In the genomic region with DNA sequence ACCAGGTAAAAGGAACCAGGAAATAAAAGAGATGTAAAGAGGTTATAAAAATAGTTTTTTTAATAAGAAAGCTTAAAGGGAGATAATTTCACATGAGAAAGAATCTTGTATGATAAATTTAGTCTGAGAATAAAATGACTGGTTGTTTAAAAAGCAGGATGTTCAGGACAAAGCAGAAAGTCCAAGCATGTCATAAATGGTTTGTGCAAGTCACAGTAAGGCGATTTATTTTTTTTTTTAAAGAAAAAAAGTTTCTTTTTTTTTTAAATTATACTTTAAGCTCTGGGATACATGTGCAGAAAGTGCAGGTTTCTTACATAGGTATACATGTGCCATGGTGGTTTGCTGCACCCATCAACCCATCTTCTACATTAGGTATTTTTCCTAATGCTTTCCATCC, we compare ENCODE assay signal across 1 cellular context.
TF ChIP-seq lines count a peak whose summit lies in the region.

No MANE protein-coding gene starts in this region.

TF ChIP-seq in GM23338, 12 proteins besides CTCF, POLR2A, EP300 and RAD21 (continued from another document):
- TF ChIP-seq, protein P1, sequence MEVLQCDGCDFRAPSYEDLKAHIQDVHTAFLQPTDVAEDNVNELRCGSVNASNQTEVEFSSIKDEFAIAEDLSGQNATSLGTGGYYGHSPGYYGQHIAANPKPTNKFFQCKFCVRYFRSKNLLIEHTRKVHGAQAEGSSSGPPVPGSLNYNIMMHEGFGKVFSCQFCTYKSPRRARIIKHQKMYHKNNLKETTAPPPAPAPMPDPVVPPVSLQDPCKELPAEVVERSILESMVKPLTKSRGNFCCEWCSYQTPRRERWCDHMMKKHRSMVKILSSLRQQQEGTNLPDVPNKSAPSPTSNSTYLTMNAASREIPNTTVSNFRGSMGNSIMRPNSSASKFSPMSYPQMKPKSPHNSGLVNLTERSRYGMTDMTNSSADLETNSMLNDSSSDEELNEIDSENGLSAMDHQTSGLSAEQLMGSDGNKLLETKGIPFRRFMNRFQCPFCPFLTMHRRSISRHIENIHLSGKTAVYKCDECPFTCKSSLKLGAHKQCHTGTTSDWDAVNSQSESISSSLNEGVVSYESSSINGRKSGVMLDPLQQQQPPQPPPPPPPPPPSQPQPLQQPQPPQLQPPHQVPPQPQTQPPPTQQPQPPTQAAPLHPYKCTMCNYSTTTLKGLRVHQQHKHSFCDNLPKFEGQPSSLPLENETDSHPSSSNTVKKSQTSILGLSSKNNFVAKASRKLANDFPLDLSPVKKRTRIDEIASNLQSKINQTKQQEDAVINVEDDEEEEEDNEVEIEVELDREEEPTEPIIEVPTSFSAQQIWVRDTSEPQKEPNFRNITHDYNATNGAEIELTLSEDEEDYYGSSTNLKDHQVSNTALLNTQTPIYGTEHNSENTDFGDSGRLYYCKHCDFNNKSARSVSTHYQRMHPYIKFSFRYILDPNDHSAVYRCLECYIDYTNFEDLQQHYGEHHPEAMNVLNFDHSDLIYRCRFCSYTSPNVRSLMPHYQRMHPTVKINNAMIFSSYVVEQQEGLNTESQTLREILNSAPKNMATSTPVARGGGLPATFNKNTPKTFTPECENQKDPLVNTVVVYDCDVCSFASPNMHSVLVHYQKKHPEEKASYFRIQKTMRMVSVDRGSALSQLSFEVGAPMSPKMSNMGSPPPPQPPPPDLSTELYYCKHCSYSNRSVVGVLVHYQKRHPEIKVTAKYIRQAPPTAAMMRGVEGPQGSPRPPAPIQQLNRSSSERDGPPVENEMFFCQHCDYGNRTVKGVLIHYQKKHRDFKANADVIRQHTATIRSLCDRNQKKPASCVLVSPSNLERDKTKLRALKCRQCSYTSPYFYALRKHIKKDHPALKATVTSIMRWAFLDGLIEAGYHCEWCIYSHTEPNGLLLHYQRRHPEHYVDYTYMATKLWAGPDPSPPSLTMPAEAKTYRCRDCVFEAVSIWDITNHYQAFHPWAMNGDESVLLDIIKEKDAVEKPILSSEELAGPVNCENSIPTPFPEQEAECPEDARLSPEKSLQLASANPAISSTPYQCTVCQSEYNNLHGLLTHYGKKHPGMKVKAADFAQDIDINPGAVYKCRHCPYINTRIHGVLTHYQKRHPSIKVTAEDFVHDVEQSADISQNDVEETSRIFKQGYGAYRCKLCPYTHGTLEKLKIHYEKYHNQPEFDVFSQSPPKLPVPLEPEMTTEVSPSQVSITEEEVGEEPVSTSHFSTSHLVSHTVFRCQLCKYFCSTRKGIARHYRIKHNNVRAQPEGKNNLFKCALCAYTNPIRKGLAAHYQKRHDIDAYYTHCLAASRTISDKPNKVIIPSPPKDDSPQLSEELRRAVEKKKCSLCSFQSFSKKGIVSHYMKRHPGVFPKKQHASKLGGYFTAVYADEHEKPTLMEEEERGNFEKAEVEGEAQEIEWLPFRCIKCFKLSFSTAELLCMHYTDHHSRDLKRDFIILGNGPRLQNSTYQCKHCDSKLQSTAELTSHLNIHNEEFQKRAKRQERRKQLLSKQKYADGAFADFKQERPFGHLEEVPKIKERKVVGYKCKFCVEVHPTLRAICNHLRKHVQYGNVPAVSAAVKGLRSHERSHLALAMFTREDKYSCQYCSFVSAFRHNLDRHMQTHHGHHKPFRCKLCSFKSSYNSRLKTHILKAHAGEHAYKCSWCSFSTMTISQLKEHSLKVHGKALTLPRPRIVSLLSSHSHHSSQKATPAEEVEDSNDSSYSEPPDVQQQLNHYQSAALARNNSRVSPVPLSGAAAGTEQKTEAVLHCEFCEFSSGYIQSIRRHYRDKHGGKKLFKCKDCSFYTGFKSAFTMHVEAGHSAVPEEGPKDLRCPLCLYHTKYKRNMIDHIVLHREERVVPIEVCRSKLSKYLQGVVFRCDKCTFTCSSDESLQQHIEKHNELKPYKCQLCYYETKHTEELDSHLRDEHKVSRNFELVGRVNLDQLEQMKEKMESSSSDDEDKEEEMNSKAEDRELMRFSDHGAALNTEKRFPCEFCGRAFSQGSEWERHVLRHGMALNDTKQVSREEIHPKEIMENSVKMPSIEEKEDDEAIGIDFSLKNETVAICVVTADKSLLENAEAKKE (CRISPR knock-in tag; IDR thresholded peaks at IDR 0.05) = no peak
- TF ChIP-seq CREB1 (CRISPR knock-in tag; IDR thresholded peaks at IDR 0.05; ENCODE audit: low read depth) (no peak), EZH2phosphoT487 (IDR thresholded peaks at IDR 0.05; ENCODE audit: unreplicated experiment) (no peak), JUNB (IDR thresholded peaks at IDR 0.05; ENCODE audit: unreplicated experiment) (no peak), POLR2AphosphoS5 (IDR thresholded peaks at IDR 0.05; ENCODE audit: low read depth) (no peak), ZNF114 (CRISPR knock-in tag; IDR thresholded peaks at IDR 0.05) (no peak), STAT1 (IDR thresholded peaks at IDR 0.05; ENCODE audit: unreplicated experiment) (no peak), NANOG (IDR thresholded peaks at IDR 0.05; ENCODE audit: borderline replicate concordance) (no peak), REST (IDR thresholded peaks at IDR 0.05; ENCODE audit: unreplicated experiment) (no peak)
